9 cellular contexts compared by ENCODE assay signal in the genomic region with DNA sequence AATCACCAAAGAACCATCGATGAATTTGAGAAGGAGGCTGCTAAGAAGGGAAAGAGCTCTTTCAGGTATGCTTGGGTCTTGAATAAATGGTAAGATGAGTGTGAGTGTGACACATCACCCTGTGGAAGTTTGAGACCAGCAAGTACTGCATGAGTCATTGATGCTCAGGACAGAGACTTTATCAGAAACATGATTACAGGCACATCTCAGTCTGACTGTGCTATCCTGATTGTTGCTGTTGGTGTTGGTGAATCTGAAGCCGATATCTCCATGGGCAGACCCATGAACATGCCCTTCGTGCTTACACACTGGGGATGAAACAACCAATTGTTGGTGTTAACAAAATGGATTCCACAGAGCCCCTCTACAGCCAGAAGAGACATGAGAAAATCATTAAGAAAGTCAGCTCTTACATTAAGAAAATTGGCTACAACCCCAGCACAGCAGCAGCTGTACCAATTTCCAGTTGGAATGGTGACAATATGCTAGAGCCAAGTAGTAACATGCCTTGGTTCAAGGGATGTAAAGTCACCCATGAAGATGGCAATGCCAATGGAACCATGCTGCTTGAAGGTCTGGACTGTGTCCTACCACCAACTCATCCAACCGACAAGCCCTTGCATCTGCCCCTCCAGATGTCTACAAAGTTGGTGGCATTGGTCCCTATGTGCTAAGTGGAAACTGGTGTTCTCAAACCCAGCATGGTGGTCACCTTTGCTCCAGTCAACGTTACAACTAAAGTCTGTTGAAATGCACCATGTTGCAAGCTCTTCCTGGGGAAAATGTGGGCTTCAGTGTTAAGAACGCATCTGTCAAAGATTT.
DNase-seq lines count a peak whose midpoint lies in the region; ATAC-seq and TF ChIP-seq lines count a peak whose summit lies in the region.
"Had no signal": no experiment of that assay in that cellular context is flagged by ENCODE, and none has a peak within 500 bp of the region (broad histone marks: within the 10 kb centered on the region; RNA-seq: fewer than 3 reads in every experiment).

No MANE protein-coding gene starts in this region.

- no peaks in the 10 kb centered on the region for H3K4me1 ChIP-seq in effector memory CD4-positive, alpha-beta T cell (ENCODE audit: control insufficient read depth, insufficient read depth, low read length, poor library complexity, severe bottlenecking)

- TF ChIP-seq CTCF in astrocyte of the spinal cord (IDR thresholded peaks at IDR 0.05; ENCODE audit: low read depth, low read length) = no peak

- in situ Hi-C loops in astrocyte of the spinal cord (cut with HindIII; ENCODE audit: low sequenced_read_pairs) = no loop called here

- H3K9me3 ChIP-seq in effector memory CD4-positive, alpha-beta T cell (ENCODE audit: control insufficient read depth, low read length) = no peaks in the 10 kb centered on the region

- no peak overlapping the region for H3K27ac ChIP-seq in effector memory CD4-positive, alpha-beta T cell (ENCODE audit: insufficient read depth, low read length, poor library complexity, severe bottlenecking)

- H3K27me3 ChIP-seq in effector memory CD4-positive, alpha-beta T cell (replicated peaks; ENCODE audit: control insufficient read depth, insufficient read depth, low read length, poor library complexity, severe bottlenecking) = no peaks in the 10 kb centered on the region

- no peaks in the 10 kb centered on the region for H3K36me3 ChIP-seq in effector memory CD4-positive, alpha-beta T cell (ENCODE audit: control insufficient read depth, insufficient read depth, low read length)

- H3K4me3 ChIP-seq in astrocyte of the spinal cord (ENCODE audit: low read depth, low read length) = no peak overlapping the region
- no peak overlapping the region for H3K4me3 ChIP-seq in effector memory CD4-positive, alpha-beta T cell (ENCODE audit: insufficient read depth, low read depth, low read length, poor library complexity, severe bottlenecking)

- DNase-seq in COLO829 (ENCODE audit: low spot score) (peak; percentile 61), HS-5 (ENCODE audit: low read depth) (peak; percentile 69), astrocyte of the spinal cord (ENCODE audit: low read depth, low spot score) (peak; percentile 49), kidney tubule cell (ENCODE audit: low spot score) (peak; percentile 84), islet precursor cell (no peak)
- no peak for DNase-seq in effector memory CD4-positive, alpha-beta T cell
- DNase-seq in activated CD8-positive, alpha-beta memory T cell treated with anti-CD3 and anti-CD28 coated beads, Interleukin-2, amount 50 U/mL, for 4 hours = no peak
- DNase-seq: NCI-H2081 treated with DMSO at 0.1 percent for 48 hours had no signal

- ATAC-seq in GM21619 (IDR thresholded peaks at IDR 0.05; ENCODE audit: unreplicated experiment) = no peak

Comparison
In these comparisons a context has a peak if more than half of its experiments do, and no peak if none do; other contexts are left out.
1. DNase-seq: peak in COLO829 (single experiment), HS-5 (single experiment), astrocyte of the spinal cord (single experiment) and kidney tubule cell (single experiment); none in effector memory CD4-positive, alpha-beta T cell (0 of 3), islet precursor cell (single experiment) and activated CD8-positive, alpha-beta memory T cell treated with anti-CD3 and anti-CD28 coated beads, Interleukin-2, amount 50 U/mL, for 4 hours (single experiment).